ENCODE assay signal across 27 cellular contexts in the genomic region with DNA sequence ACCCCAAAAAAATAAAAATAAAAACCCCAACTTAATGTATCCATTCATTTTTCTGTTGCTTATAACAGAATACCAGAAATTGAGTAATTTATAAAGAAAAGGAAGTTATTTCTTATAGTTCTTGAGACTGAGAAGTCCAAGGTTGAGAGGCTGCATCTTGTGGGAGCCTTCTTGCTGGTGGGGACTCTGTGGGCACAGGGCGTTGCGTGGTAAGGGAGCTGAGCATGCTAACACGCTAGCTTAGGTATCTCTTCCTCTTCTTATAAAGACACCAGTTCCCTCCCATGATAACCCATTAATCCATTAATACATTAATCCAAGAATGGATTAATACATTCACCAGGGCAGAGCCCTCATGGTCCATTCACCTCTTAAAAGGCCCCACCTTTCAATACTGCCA.
"Had no signal": no experiment of that assay in that cellular context is flagged by ENCODE, and none has a peak within 500 bp of the region (broad histone marks: within the 10 kb centered on the region; RNA-seq: fewer than 3 reads in every experiment).

No MANE protein-coding gene starts in this region.

- H3K9me3 ChIP-seq: neutrophil, right atrium auricular region, right lobe of liver, stomach, testis, thyroid gland, transverse colon, upper lobe of left lung, vagina had no signal

- H3K27me3 Mint-ChIP-seq: naive B cell; progenitor cell of endocrine pancreas; stimulated activated memory B cell treated with anti-CD40 and anti-IgM and Interleukin-4, amounts not matched to agents 10 μg/mL and 1 μg/mL and 100 μg/mL, for 72 hours had no signal

- H3K36me3 Mint-ChIP-seq: natural killer cell had no signal

- DNase-seq: islet precursor cell; left ventricle myocardium inferior; mesendoderm; naive B cell; natural killer cell; nephron progenitor cell; occipital lobe; right lobe of liver; stimulated activated CD4-positive, alpha-beta T cell treated with anti-CD3 and anti-CD28 coated beads, Interleukin-1b, Interleukin-23, amount 100 ng/mL, for 48 hours; stimulated activated CD4-positive, alpha-beta T cell treated with anti-CD3 and anti-CD28 coated beads, Interleukin-2, amount 100 ng/mL, for 48 hours; stimulated activated CD4-positive, alpha-beta T cell treated with anti-CD3 and anti-CD28 coated beads, Interleukin-4, amount 100 ng/mL, for 4 hours; stimulated activated CD8-positive, alpha-beta memory T cell treated with anti-CD3 and anti-CD28 coated beads, Interleukin-4, amount 100 ng/mL, for 48 hours; stimulated activated naive CD8-positive, alpha-beta T cell treated with anti-CD3 and anti-CD28 coated beads, Interleukin-15, Interleukin-2, amounts not matched to agents 100 U/mL and 50 U/mL, for 24 hours; stomach; testis; thyroid gland; transverse colon; upper lobe of left lung had no signal

- H3K27ac ChIP-seq: left ventricle myocardium inferior, neural progenitor cell, neutrophil, right atrium auricular region, right lobe of liver, stomach, testis, thyroid gland, transverse colon, upper lobe of left lung, vagina had no signal

- H3K4me3 Mint-ChIP-seq: mesothelial cell of epicardium; naive B cell; natural killer cell; nephron progenitor cell; neural progenitor cell; stimulated activated memory B cell treated with anti-CD40 and anti-IgM and Interleukin-4, amounts not matched to agents 10 μg/mL and 1 μg/mL and 100 μg/mL, for 72 hours had no signal

- H3K27ac Mint-ChIP-seq: mesothelial cell of epicardium; naive B cell; natural killer cell; nephron progenitor cell; neural progenitor cell; progenitor cell of endocrine pancreas; stimulated activated memory B cell treated with anti-CD40 and anti-IgM and Interleukin-4, amounts not matched to agents 10 μg/mL and 1 μg/mL and 100 μg/mL, for 72 hours had no signal

- H3K4me3 ChIP-seq: left ventricle myocardium inferior, lung, neural progenitor cell, right atrium auricular region, right lobe of liver, smooth muscle cell, stomach, testis, thyroid gland, transverse colon, upper lobe of left lung, vagina had no signal

- H3K4me1 Mint-ChIP-seq: mesothelial cell of epicardium had no signal

- H3K4me1 ChIP-seq: left ventricle myocardium inferior, right atrium auricular region, testis, thyroid gland, vagina had no signal

- H3K36me3 ChIP-seq: left ventricle myocardium inferior, neural progenitor cell, neutrophil, right atrium auricular region, right lobe of liver, thyroid gland, transverse colon, upper lobe of left lung, vagina had no signal

- H3K27me3 ChIP-seq: neural progenitor cell, neutrophil, right atrium auricular region, right lobe of liver, stomach, testis, thyroid gland, transverse colon, upper lobe of left lung, vagina had no signal

- ATAC-seq: natural killer cell; right lobe of liver; stimulated activated memory B cell treated with anti-CD40 and anti-IgM and Interleukin-4, amounts not matched to agents 10 μg/mL and 1 μg/mL and 100 μg/mL, for 72 hours; stimulated activated naive CD8-positive, alpha-beta T cell treated with anti-CD3 and anti-CD28 coated beads, Interleukin-15, Interleukin-2, amounts not matched to agents 100 U/mL and 50 U/mL, for 24 hours had no signal

- H3K9me3 Mint-ChIP-seq: natural killer cell had no signal
